ENCODE assay signal across 20 cellular contexts in genomic region chr12:129605666-129606065, GRCh38.
DNase-seq lines count a peak whose midpoint lies in the region; TF ChIP-seq lines count a peak whose summit lies in the region.
"Had no signal": no experiment of that assay in that cellular context is flagged by ENCODE, and none has a peak within 500 bp of the region (broad histone marks: within the 10 kb centered on the region; RNA-seq: fewer than 3 reads in every experiment).

No MANE protein-coding gene starts in this region.

- H3K79me2 ChIP-seq in hepatocyte: no peaks in the 10 kb centered on the region

- H3K27ac ChIP-seq in HUES48 (ENCODE audit: low read depth, low read length) (peak overlapping the region; percentile 32), hepatocyte (peak overlapping the region; percentile 48)
- H3K27ac ChIP-seq: A549, Peyer's patch, SJSA1 had no signal

- H3K4me1 ChIP-seq in HUES48 (ENCODE audit: control insufficient read depth, insufficient read depth, low read length) (peaks cover 35% of the 10 kb centered on the region), hepatocyte (ENCODE audit: insufficient read depth) (peaks cover 22% of the 10 kb centered on the region)
- H3K4me1 ChIP-seq: A549, Peyer's patch, SJSA1 had no signal

- no peaks in the 10 kb centered on the region for H3K9me3 Mint-ChIP-seq in activated CD4-positive, alpha-beta T cell treated with anti-CD3 and anti-CD28 coated beads, Interleukin-2, amount 10 ng/mL, durations not matched to agents 24 days and 14 days

- H3K36me3 Mint-ChIP-seq in activated CD4-positive, alpha-beta T cell treated with anti-CD3 and anti-CD28 coated beads, Interleukin-2, amount 10 ng/mL, durations not matched to agents 24 days and 14 days (ENCODE audit: low read depth): no peaks in the 10 kb centered on the region
- H3K36me3 Mint-ChIP-seq: CD14-positive monocyte had no signal

- no peaks in the 10 kb centered on the region for H3K4me1 Mint-ChIP-seq in activated CD4-positive, alpha-beta T cell treated with anti-CD3 and anti-CD28 coated beads, Interleukin-2, amount 10 ng/mL, durations not matched to agents 24 days and 14 days
- H3K4me1 Mint-ChIP-seq: B cell, CD14-positive monocyte had no signal

- no peak overlapping the region for H3K4me2 ChIP-seq in hepatocyte
- H3K4me2 ChIP-seq: A549 had no signal

- no peak overlapping the region for H3K4me3 Mint-ChIP-seq in activated CD4-positive, alpha-beta T cell treated with anti-CD3 and anti-CD28 coated beads, Interleukin-2, amount 10 ng/mL, durations not matched to agents 24 days and 14 days
- H3K4me3 Mint-ChIP-seq: B cell, CD14-positive monocyte had no signal

- H4K20me1 ChIP-seq in hepatocyte (ENCODE audit: insufficient read depth, poor library complexity, severe bottlenecking): no peaks in the 10 kb centered on the region

- TF ChIP-seq CTCF in hepatocyte (IDR thresholded peaks at IDR 0.05; ENCODE audit: poor library complexity): no peak

- no peaks in the 10 kb centered on the region for H3K9me3 ChIP-seq in HUES48 (ENCODE audit: control insufficient read depth, insufficient read depth, low read length)
- peaks cover 3% of the 10 kb centered on the region for H3K9me3 ChIP-seq in hepatocyte (ENCODE audit: low read depth)
- H3K9me3 ChIP-seq: A549, SJSA1 had no signal

- 59% methylated on average over 2 of the region's 2 CpGs for WGBS in hepatocyte (ENCODE audit: low lambda C conversion rate, missing lambda C conversion rate)

- DNase-seq in astrocyte of the hippocampus (ENCODE audit: low read depth, low spot score) (peak; percentile 75), hepatocyte (ENCODE audit: low spot score) (no peak), smooth muscle cell of the brain vasculature (ENCODE audit: low read depth, low spot score) (peak; percentile 71), SW480 (ENCODE audit: low spot score) (no peak), DMS114 treated with DMSO at 0.1 percent for 48 hours (lab: John Stamatoyannopoulos, UW; ENCODE audit: unreplicated experiment) (no peak)
- DNase-seq in activated CD4-positive, alpha-beta T cell treated with anti-CD3 and anti-CD28 coated beads, Interleukin-2, amount 10 ng/mL, durations not matched to agents 24 days and 14 days: no peak
- DNase-seq: EL, GF-D8, Karpas-422, NCI-H146, NCI-H2029, NCI-H2171, NCI-H345, NCI-H526, Peyer's patch had no signal

- no peaks in the 10 kb centered on the region for H3K36me3 ChIP-seq in HUES48 (ENCODE audit: control insufficient read depth, insufficient read depth, low read length)
- no peaks in the 10 kb centered on the region for H3K36me3 ChIP-seq in hepatocyte (replicated peaks; ENCODE audit: insufficient read depth, low read depth)
- H3K36me3 ChIP-seq: Peyer's patch, SJSA1 had no signal

- H3K9ac ChIP-seq in HUES48 (ENCODE audit: low read depth, low read length): no peak overlapping the region

- no peak overlapping the region for H3K4me3 ChIP-seq in HUES48 (ENCODE audit: low read depth, low read length)
- no peak overlapping the region for H3K4me3 ChIP-seq in hepatocyte
- H3K4me3 ChIP-seq: A549, Peyer's patch, SJSA1 had no signal

- intact Hi-C loops in activated CD4-positive, alpha-beta T cell treated with anti-CD3 and anti-CD28 coated beads, Interleukin-2, amount 10 ng/mL, durations not matched to agents 24 days and 14 days (cut with micrococcal nuclease): no loop called here

- no peaks in the 10 kb centered on the region for H3K9me2 ChIP-seq in hepatocyte (replicated peaks; ENCODE audit: insufficient read depth)

- no peaks in the 10 kb centered on the region for H3K27me3 ChIP-seq in HUES48 (ENCODE audit: control insufficient read depth, insufficient read depth, low read length)
- H3K27me3 ChIP-seq in hepatocyte: no peaks in the 10 kb centered on the region
- H3K27me3 ChIP-seq: Peyer's patch, SJSA1 had no signal

- no peaks in the 10 kb centered on the region for H3K27me3 Mint-ChIP-seq in activated CD4-positive, alpha-beta T cell treated with anti-CD3 and anti-CD28 coated beads, Interleukin-2, amount 10 ng/mL, durations not matched to agents 24 days and 14 days
- H3K27me3 Mint-ChIP-seq: B cell had no signal

- H3K27ac Mint-ChIP-seq in activated CD4-positive, alpha-beta T cell treated with anti-CD3 and anti-CD28 coated beads, Interleukin-2, amount 10 ng/mL, durations not matched to agents 24 days and 14 days: no peak overlapping the region
- H3K27ac Mint-ChIP-seq: B cell, CD14-positive monocyte had no signal

- no peak overlapping the region for H2AFZ ChIP-seq in hepatocyte

Comparison
In these comparisons a context has a peak if more than half of its experiments do, and no peak if none do; other contexts are left out.
1. DNase-seq: peak in astrocyte of the hippocampus (single experiment) and smooth muscle cell of the brain vasculature (single experiment); none in hepatocyte (single experiment), activated CD4-positive, alpha-beta T cell treated with anti-CD3 and anti-CD28 coated beads, Interleukin-2, amount 10 ng/mL, durations not matched to agents 24 days and 14 days (single experiment), SW480 (single experiment) and DMS114 treated with DMSO at 0.1 percent for 48 hours (single experiment).